18 cellular contexts compared by ENCODE assay signal in genomic region chr1:218364028-218364710, GRCh38. TPM values are rescaled to one million over a fixed set of nuclear protein-coding genes. Genes with fewer than 3 reads are reported as not detected.
DNase-seq lines count a peak whose midpoint lies in the region; ATAC-seq and TF ChIP-seq lines count a peak whose summit lies in the region.
"Had no signal": no experiment of that assay in that cellular context is flagged by ENCODE, and none has a peak within 500 bp of the region (broad histone marks: within the 10 kb centered on the region; RNA-seq: fewer than 3 reads in every experiment).

No MANE protein-coding gene starts in this region.

- BruUV-seq in Caco-2 (replicated peaks; lab: Mats Ljungman, UMichigan), result TSS peak; percentile 23

- H3K9me3 Mint-ChIP-seq in Caco-2 (ENCODE audit: unreplicated experiment), result no peaks in the 10 kb centered on the region
- H3K9me3 Mint-ChIP-seq: activated naive CD4-positive, alpha-beta T cell treated with anti-CD3 and anti-CD28 coated beads, Interleukin-2, amount 50 U/mL, for 72 hours; central memory CD8-positive, alpha-beta T cell; type B pancreatic cell had no signal

- ATAC-seq in HG02798 (IDR thresholded peaks at IDR 0.05; ENCODE audit: poor library complexity, unreplicated experiment) (no peak), HG02759 (IDR thresholded peaks at IDR 0.05; ENCODE audit: unreplicated experiment) (no peak)
- ATAC-seq: activated CD4-positive, alpha-beta T cell treated with anti-CD3 and anti-CD28 coated beads for 36 hours; activated naive CD4-positive, alpha-beta T cell treated with anti-CD3 and anti-CD28 coated beads, Interleukin-2, amount 50 U/mL, for 72 hours; Right ventricle myocardium inferior had no signal

- TF ChIP-seq EP300 in sigmoid colon (IDR thresholded peaks at IDR 0.05), result no peak

- H3K9me3 ChIP-seq in Caco-2, result no peaks in the 10 kb centered on the region
- no peaks in the 10 kb centered on the region for H3K9me3 ChIP-seq in esophagus squamous epithelium
- no peaks in the 10 kb centered on the region for H3K9me3 ChIP-seq in sigmoid colon

- H3K4me3 ChIP-seq in Caco-2 (ENCODE audit: low read depth, low read length) (no peak overlapping the region), esophagus squamous epithelium (no peak overlapping the region), sigmoid colon (no peak overlapping the region)

- peaks cover 14% of the 10 kb centered on the region for H3K36me3 Mint-ChIP-seq in Caco-2 (ENCODE audit: insufficient read depth, unreplicated experiment)
- H3K36me3 Mint-ChIP-seq: activated naive CD4-positive, alpha-beta T cell treated with anti-CD3 and anti-CD28 coated beads, Interleukin-2, amount 50 U/mL, for 72 hours had no signal

- TF ChIP-seq CTCF in Caco-2 (IDR thresholded peaks at IDR 0.05; ENCODE audit: insufficient read depth in 1 of 2, low read depth in 1 of 2, low read length in 1 of 2, severe bottlenecking in 1 of 2, unreplicated experiment in 1 of 2) (no peak), esophagus squamous epithelium (IDR thresholded peaks at IDR 0.05) (no peak), sigmoid colon (IDR thresholded peaks at IDR 0.05) (no peak)

- H3K4me1 Mint-ChIP-seq in Caco-2 (ENCODE audit: low read depth, unreplicated experiment), result peaks cover 6% of the 10 kb centered on the region
- H3K4me1 Mint-ChIP-seq: activated CD4-positive, alpha-beta T cell treated with anti-CD3 and anti-CD28 coated beads for 36 hours; central memory CD8-positive, alpha-beta T cell had no signal

- H3K4me1 ChIP-seq in Caco-2 (peaks cover 55% of the 10 kb centered on the region), esophagus squamous epithelium (peaks cover 0 to 21% (median 0%) of the 10 kb centered on the region in 3 donors), sigmoid colon (peaks cover 0 to 68% (median 65%) of the 10 kb centered on the region in 4 donors)

- H3K27ac ChIP-seq in esophagus squamous epithelium (peak overlapping the region in 3 of 4 donors; percentile 29 to 62 (median 40)), sigmoid colon (peak overlapping the region; percentile 56 to 77 (median 69))

- H3K4me3 Mint-ChIP-seq in Caco-2 (ENCODE audit: unreplicated experiment), result no peak overlapping the region
- H3K4me3 Mint-ChIP-seq: activated CD4-positive, alpha-beta T cell treated with anti-CD3 and anti-CD28 coated beads for 36 hours; central memory CD8-positive, alpha-beta T cell; type B pancreatic cell had no signal

- H3K27me3 Mint-ChIP-seq in Caco-2 (ENCODE audit: insufficient read depth, unreplicated experiment), result no peaks in the 10 kb centered on the region
- H3K27me3 Mint-ChIP-seq: central memory CD8-positive, alpha-beta T cell; type B pancreatic cell had no signal

- DNase-seq in Caco-2 (peak; percentile 45 to 57), NCI-H774 (lab: John Stamatoyannopoulos, UW) (peak; percentile 31), esophagus squamous epithelium (lab: John Stamatoyannopoulos, UW) (no peak), sigmoid colon (no peak), MV-4-11 (lab: John Stamatoyannopoulos, UW) (no peak)
- DNase-seq in effector CD4-positive, alpha-beta T cell, result no peak
- DNase-seq: activated CD4-positive, alpha-beta T cell treated with anti-CD3 and anti-CD28 coated beads for 36 hours; glutamatergic neuron; mesendoderm; NCI-H2081; stimulated activated CD4-positive, alpha-beta T cell treated with anti-CD3 and anti-CD28 coated beads, Interleukin-4, amount 100 ng/mL, for 4 hours had no signal

- intact Hi-C loops in Caco-2 (cut with micrococcal nuclease; ENCODE audit: unreplicated experiment) (loop anchor here (10.0 kb wide), 1 partner anchor 951 kb away; no protein-coding TSS in a partner anchor), esophagus squamous epithelium (cut with DNase I) (loop anchor here (10.0 kb wide), 1 partner anchor 151 kb away; no protein-coding TSS in a partner anchor), sigmoid colon (cut with DNase I) (loop anchor here (5.0 kb wide), 1 partner anchor 38 kb away; no protein-coding TSS in a partner anchor)

- H3K27me3 ChIP-seq in Caco-2 (replicated peaks; ENCODE audit: control insufficient read depth, insufficient read depth, low read length) (no peaks in the 10 kb centered on the region), esophagus squamous epithelium (no peaks in the 10 kb centered on the region), sigmoid colon (no peaks in the 10 kb centered on the region)

- TF ChIP-seq POLR2A in esophagus squamous epithelium (IDR thresholded peaks at IDR 0.05), result no peak
- no peak for TF ChIP-seq POLR2A in sigmoid colon (IDR thresholded peaks at IDR 0.05)

- peak overlapping the region; percentile 23 for H3K27ac Mint-ChIP-seq in Caco-2 (ENCODE audit: unreplicated experiment)
- H3K27ac Mint-ChIP-seq: activated CD4-positive, alpha-beta T cell treated with anti-CD3 and anti-CD28 coated beads for 36 hours; activated naive CD4-positive, alpha-beta T cell treated with anti-CD3 and anti-CD28 coated beads, Interleukin-2, amount 50 U/mL, for 72 hours; type B pancreatic cell had no signal

- CTCF ChIA-PET in Caco-2 (lab: Charles Lee), result interaction anchor here (0.9 kb wide), 1 partner anchor 310 kb away, joined by 3 read pairs; no protein-coding TSS in a partner anchor

- POLR2A ChIA-PET in Caco-2 (lab: Charles Lee), result interaction anchor here (1.2 kb wide), 1 partner anchor 17 kb away, joined by 5 read pairs; no protein-coding TSS in a partner anchor

- 61 to 70% methylated on average over 6 to 8 of the region's 8 CpGs for WGBS in esophagus squamous epithelium, 2 donors
- 68 to 82% methylated on average over 8 of the region's 8 CpGs for WGBS in sigmoid colon, 2 donors

- H3K36me3 ChIP-seq in Caco-2 (ENCODE audit: control insufficient read depth, insufficient read depth, low read length), result no peaks in the 10 kb centered on the region
- no peaks in the 10 kb centered on the region for H3K36me3 ChIP-seq in esophagus squamous epithelium
- H3K36me3 ChIP-seq in sigmoid colon, result no peaks in the 10 kb centered on the region

RNA-seq across cellular contexts. Expression of gene TGFB2, which starts 19.0 kb away (rescaled TPM):
- total RNA-seq in Caco-2 (2022) (12.7 and 14.2 TPM in 2 replicates), esophagus squamous epithelium (1 to 10 TPM in 1 of 4 donors, under 1 TPM in 3; 0.40 to 1.9 (median 0.57) TPM), sigmoid colon (10 to 100 TPM in 1 of 4 donors, 1 to 10 TPM in 3; 6.3 to 11.8 (median 7.7) TPM)
- polyA plus RNA-seq in sigmoid colon, result under 1 TPM; 0.23 to 0.60 (median 0.38) TPM
- total RNA-seq: T-helper 2 cell treated with Interferon-gamma antibody and Interleukin-4, amounts not matched to agents 100 ng/mL and 5 ng/mL, for 36 hours had no signal

Comparison
In these comparisons a context has a peak if more than half of its experiments do, and no peak if none do; other contexts are left out.
1. DNase-seq: peak in Caco-2 (2 of 2) and NCI-H774 (single experiment); none in esophagus squamous epithelium (single experiment), sigmoid colon (single experiment), effector CD4-positive, alpha-beta T cell (single experiment) and MV-4-11 (single experiment).